In genomic region chr2:183081908-183082307, GRCh38 we compare ENCODE assay signal across 25 cellular contexts. TPM values are rescaled to one million over a fixed set of nuclear protein-coding genes. Genes with fewer than 3 reads are reported as not detected.
DNase-seq lines count a peak whose midpoint lies in the region; ATAC-seq and TF ChIP-seq lines count a peak whose summit lies in the region.
"Had no signal": no experiment of that assay in that cellular context is flagged by ENCODE, and none has a peak within 500 bp of the region (broad histone marks: within the 10 kb centered on the region; RNA-seq: fewer than 3 reads in every experiment).

No MANE protein-coding gene starts in this region.

- ATAC-seq in Right ventricle myocardium superior (ENCODE audit: poor library complexity) (no peak), upper lobe of right lung (peak; percentile 32), GM21515 (IDR thresholded peaks at IDR 0.05; ENCODE audit: unreplicated experiment) (no peak)
- ATAC-seq: naive thymus-derived CD8-positive, alpha-beta T cell; right lobe of liver had no signal

- no peaks in the 10 kb centered on the region for H3K36me3 Mint-ChIP-seq in osteocyte (ENCODE audit: unreplicated experiment)
- H3K36me3 Mint-ChIP-seq: activated naive CD4-positive, alpha-beta T cell treated with anti-CD3 and anti-CD28 coated beads, Interleukin-2, amount 10 ng/mL, durations not matched to agents 7 days and 5 days; CD4-positive, CD25-positive, alpha-beta regulatory T cell; naive thymus-derived CD8-positive, alpha-beta T cell had no signal

- no peak for DNase-seq in left ventricle myocardium inferior
- DNase-seq in Right ventricle myocardium superior: no peak
- DNase-seq in amniotic epithelial cell (ENCODE audit: low read depth): peak; percentile 7
- DNase-seq in inferior parietal cortex (ENCODE audit: extremely low spot score): peak; percentile 36
- DNase-seq in upper lobe of right lung: no peak
- no peak for DNase-seq in MV-4-11 (lab: John Stamatoyannopoulos, UW)
- no peak for DNase-seq in osteocyte (ENCODE audit: extremely low spot score, unreplicated experiment)
- DNase-seq: activated CD4-positive, alpha-beta T cell treated with anti-CD3 and anti-CD28 coated beads for 4 hours; activated naive CD4-positive, alpha-beta T cell treated with anti-CD3 and anti-CD28 coated beads, Interleukin-2, amount 10 ng/mL, durations not matched to agents 7 days and 5 days; activated T-cell treated with anti-CD3 and anti-CD28 coated beads, Interleukin-2, amount 50 U/mL, for 48 hours; CD4-positive, CD25-positive, alpha-beta regulatory T cell; cerebellar nuclear complex; DMS153; kidney; mesenchymal stem cell; MM.1S; naive thymus-derived CD8-positive, alpha-beta T cell; NCI-H1436 treated with DMSO at 0.1 percent for 48 hours; NCI-H524; ovary; right lobe of liver; stimulated activated CD8-positive, alpha-beta memory T cell treated with anti-CD3 and anti-CD28 coated beads, Interleukin-4, amount 100 ng/mL, for 48 hours had no signal

- H3K4me1 ChIP-seq in left ventricle myocardium inferior: peaks cover 37% of the 10 kb centered on the region
- H3K4me1 ChIP-seq in upper lobe of right lung: peaks cover 5% of the 10 kb centered on the region
- H3K4me1 ChIP-seq: right lobe of liver had no signal

- H3K4me3 Mint-ChIP-seq in osteocyte (ENCODE audit: unreplicated experiment): no peak overlapping the region
- H3K4me3 Mint-ChIP-seq: activated naive CD4-positive, alpha-beta T cell treated with anti-CD3 and anti-CD28 coated beads, Interleukin-2, amount 10 ng/mL, durations not matched to agents 7 days and 5 days; CD4-positive, CD25-positive, alpha-beta regulatory T cell; naive thymus-derived CD8-positive, alpha-beta T cell had no signal

- H3K27me3 ChIP-seq in left ventricle myocardium inferior (ENCODE audit: low read depth) (no peaks in the 10 kb centered on the region), upper lobe of right lung (no peaks in the 10 kb centered on the region)
- H3K27me3 ChIP-seq: ovary, right lobe of liver had no signal

- H3K27ac Mint-ChIP-seq in osteocyte (ENCODE audit: unreplicated experiment): no peak overlapping the region
- H3K27ac Mint-ChIP-seq: activated naive CD4-positive, alpha-beta T cell treated with anti-CD3 and anti-CD28 coated beads, Interleukin-2, amount 10 ng/mL, durations not matched to agents 7 days and 5 days; CD4-positive, CD25-positive, alpha-beta regulatory T cell; naive thymus-derived CD8-positive, alpha-beta T cell had no signal

- H3K4me3 ChIP-seq in left ventricle myocardium inferior (no peak overlapping the region), upper lobe of right lung (no peak overlapping the region)
- H3K4me3 ChIP-seq: HAP-1, ovary, right lobe of liver had no signal

- H3K36me3 ChIP-seq in left ventricle myocardium inferior (no peaks in the 10 kb centered on the region), upper lobe of right lung (no peaks in the 10 kb centered on the region)
- H3K36me3 ChIP-seq: HAP-1, ovary, right lobe of liver had no signal

- peaks cover 9% of the 10 kb centered on the region for H3K4me1 Mint-ChIP-seq in osteocyte (ENCODE audit: unreplicated experiment)

- H3K9me3 ChIP-seq in left ventricle myocardium inferior (replicated peaks): no peaks in the 10 kb centered on the region
- H3K9me3 ChIP-seq in upper lobe of right lung: no peaks in the 10 kb centered on the region
- H3K9me3 ChIP-seq: HAP-1, ovary, right lobe of liver had no signal

- H3K27ac ChIP-seq in left ventricle myocardium inferior (replicated peaks) (peak overlapping the region; percentile 7), upper lobe of right lung (no peak overlapping the region)
- H3K27ac ChIP-seq: ovary, right lobe of liver, RWPE1 had no signal

- no peaks in the 10 kb centered on the region for H3K9me3 Mint-ChIP-seq in osteocyte (ENCODE audit: unreplicated experiment)
- H3K9me3 Mint-ChIP-seq: activated naive CD4-positive, alpha-beta T cell treated with anti-CD3 and anti-CD28 coated beads, Interleukin-2, amount 10 ng/mL, durations not matched to agents 7 days and 5 days; CD4-positive, CD25-positive, alpha-beta regulatory T cell; naive thymus-derived CD8-positive, alpha-beta T cell had no signal

- no peaks in the 10 kb centered on the region for H3K27me3 Mint-ChIP-seq in osteocyte (ENCODE audit: unreplicated experiment)

- intact Hi-C loops in left ventricle myocardium inferior (cut with micrococcal nuclease): no loop called here
- intact Hi-C loops in Right ventricle myocardium superior (cut with DNase I): no loop called here
- intact Hi-C loops in upper lobe of right lung (cut with DNase I): no loop called here

- TF ChIP-seq CTCF in left ventricle myocardium inferior (IDR thresholded peaks at IDR 0.05; ENCODE audit: borderline replicate concordance) (no peak), upper lobe of right lung (IDR thresholded peaks at IDR 0.05) (no peak), osteocyte (IDR thresholded peaks at IDR 0.05) (no peak)

RNA-seq across cellular contexts. Expression of gene DUSP19, which starts 3.4 kb away (rescaled TPM):
- total RNA-seq in left ventricle myocardium inferior (11.4 TPM), Right ventricle myocardium superior (10.8 TPM), upper lobe of right lung (3.0 TPM), osteocyte (3.9 and 4.7 TPM in 2 replicates)

RNA-seq across cellular contexts. Expression of gene NUP35, which starts 42.3 kb away (rescaled TPM):
- total RNA-seq in left ventricle myocardium inferior (7.9 TPM), Right ventricle myocardium superior (9.6 TPM), upper lobe of right lung (18.2 TPM), osteocyte (10.6 and 12.6 TPM in 2 replicates)

RNA-seq across cellular contexts. Expression of gene NCKAP1, which starts 43.7 kb away (rescaled TPM):
- total RNA-seq in left ventricle myocardium inferior (142 TPM), Right ventricle myocardium superior (128 TPM), upper lobe of right lung (117 TPM), osteocyte (157 and 165 TPM in 2 replicates)

Comparison
In these comparisons a context has a peak if more than half of its experiments do, and no peak if none do; other contexts are left out.
1. DNase-seq: peak in amniotic epithelial cell (single experiment) and inferior parietal cortex (single experiment); none in left ventricle myocardium inferior (single experiment), Right ventricle myocardium superior (single experiment), upper lobe of right lung (single experiment), MV-4-11 (single experiment) and osteocyte (single experiment).